ENCODE assay signal across 8 cellular contexts in genomic region chr4:1192091-1192492, GRCh38. TPM values are rescaled to one million over a fixed set of nuclear protein-coding genes. Genes with fewer than 3 reads are reported as not detected.
DNase-seq lines count a peak whose midpoint lies in the region; ATAC-seq and TF ChIP-seq lines count a peak whose summit lies in the region.

No MANE protein-coding gene starts in this region.

- H3K4me1 Mint-ChIP-seq in immature natural killer cell (peaks cover 63 to 80% of the 10 kb centered on the region in 2 donors), endodermal cell (no peaks in the 10 kb centered on the region)

- peak; percentile 81 for DNase-seq in HS-27A (ENCODE audit: low read depth)
- DNase-seq in body of pancreas: peak; percentile 92 to 96 (median 95)
- no peak for DNase-seq in immature natural killer cell
- no peak for DNase-seq in smooth muscle cell (lab: John Stamatoyannopoulos, UW; ENCODE audit: unreplicated experiment)
- DNase-seq in stimulated activated naive CD4-positive, alpha-beta T cell (lab: John Stamatoyannopoulos, UW): no peak
- DNase-seq in NCI-H1105 treated with DMSO at 0.1 percent for 48 hours (lab: John Stamatoyannopoulos, UW): no peak
- no peak for DNase-seq in endodermal cell

- H3K27ac ChIP-seq in body of pancreas: peak overlapping the region; percentile 78 to 92 (median 86)
- H3K27ac ChIP-seq in smooth muscle cell (ENCODE audit: low read depth): peak overlapping the region; percentile 82
- no peak overlapping the region for H3K27ac ChIP-seq in endodermal cell (ENCODE audit: low read depth, low read length)

- intact Hi-C loops in body of pancreas (cut with DNase I): no loop called here

- peak in 1 of 7 experiments; percentile 2 for TF ChIP-seq CTCF in body of pancreas (IDR thresholded peaks at IDR 0.05)
- TF ChIP-seq CTCF in smooth muscle cell (IDR thresholded peaks at IDR 0.05; ENCODE audit: borderline replicate concordance, insufficient read depth, poor library complexity, severe bottlenecking): no peak
- TF ChIP-seq CTCF in endodermal cell (conservative IDR thresholded peaks at IDR 0.05): no peak

- H3K4me3 ChIP-seq in body of pancreas (no peak overlapping the region), smooth muscle cell (no peak overlapping the region), endodermal cell (ENCODE audit: low read length) (no peak overlapping the region)

- TF ChIP-seq POLR2A in body of pancreas (IDR thresholded peaks at IDR 0.05): no peak

- H3K9ac ChIP-seq in smooth muscle cell (ENCODE audit: low read depth) (peak overlapping the region; percentile 49), endodermal cell (ENCODE audit: extremely low read depth, low read length, poor library complexity, severe bottlenecking) (no peak overlapping the region)

- H3K36me3 ChIP-seq in body of pancreas (replicated peaks in 1 of 2; ENCODE audit: insufficient read depth in 1 of 2, low read depth in 2 of 2): no peaks in the 10 kb centered on the region
- H3K36me3 ChIP-seq in smooth muscle cell (ENCODE audit: low read depth): no peaks in the 10 kb centered on the region
- no peaks in the 10 kb centered on the region for H3K36me3 ChIP-seq in endodermal cell (ENCODE audit: control insufficient read depth, insufficient read depth, low read length)

- peak overlapping the region; percentile 60 for H3K4me2 ChIP-seq in smooth muscle cell

- H3K9me3 Mint-ChIP-seq in immature natural killer cell (no peaks in the 10 kb centered on the region), endodermal cell (peaks cover 1% of the 10 kb centered on the region)

- H3K36me3 Mint-ChIP-seq in immature natural killer cell: peaks cover 11 to 29% (median 16%) of the 10 kb centered on the region in 3 donors
- no peaks in the 10 kb centered on the region for H3K36me3 Mint-ChIP-seq in endodermal cell (ENCODE audit: low read depth)

- peaks cover 31% of the 10 kb centered on the region for H3K4me1 ChIP-seq in body of pancreas
- H3K4me1 ChIP-seq in smooth muscle cell (ENCODE audit: low read depth): peaks cover 5% of the 10 kb centered on the region
- no peaks in the 10 kb centered on the region for H3K4me1 ChIP-seq in endodermal cell (ENCODE audit: control insufficient read depth, insufficient read depth, low read length)

- H3K4me3 Mint-ChIP-seq in immature natural killer cell (no peak overlapping the region), endodermal cell (no peak overlapping the region)

- H3K27me3 Mint-ChIP-seq in immature natural killer cell (ENCODE audit: low read depth in 3 of 3): peaks cover 0 to 18% (median 6%) of the 10 kb centered on the region in 3 donors
- peaks cover 7% of the 10 kb centered on the region for H3K27me3 Mint-ChIP-seq in endodermal cell (ENCODE audit: insufficient read depth)

- H3K27me3 ChIP-seq in body of pancreas (no peaks in the 10 kb centered on the region), smooth muscle cell (ENCODE audit: low read depth) (no peaks in the 10 kb centered on the region), endodermal cell (ENCODE audit: control insufficient read depth, insufficient read depth, low read length, poor library complexity, severe bottlenecking) (no peaks in the 10 kb centered on the region)

- H2AFZ ChIP-seq in smooth muscle cell (ENCODE audit: low read depth): no peak overlapping the region

- no peaks in the 10 kb centered on the region for H3K79me2 ChIP-seq in smooth muscle cell (ENCODE audit: low read depth)

- peaks cover 6% of the 10 kb centered on the region for H3F3A ChIP-seq in smooth muscle cell (ENCODE audit: low read depth)

- H3K27ac Mint-ChIP-seq in immature natural killer cell (peak overlapping the region in 5 of 6 donors; percentile 50 to 92 (median 82)), endodermal cell (no peak overlapping the region)

- no peaks in the 10 kb centered on the region for H3K9me3 ChIP-seq in body of pancreas
- H3K9me3 ChIP-seq in smooth muscle cell (replicated peaks; ENCODE audit: low read depth): no peaks in the 10 kb centered on the region
- no peaks in the 10 kb centered on the region for H3K9me3 ChIP-seq in endodermal cell (ENCODE audit: control insufficient read depth, low read length)

- ATAC-seq in body of pancreas: peak; percentile 99
- no peak for ATAC-seq in HG03175 (IDR thresholded peaks at IDR 0.05; ENCODE audit: unreplicated experiment)

- WGBS in body of pancreas, 2 donors: 14 to 19% methylated on average over 4 of the region's 4 CpGs
- WGBS in smooth muscle cell (ENCODE audit: low lambda C conversion rate): 14% methylated on average over 4 of the region's 4 CpGs
- 92 to 100% methylated on average over 2 to 4 of the region's 4 CpGs for WGBS in endodermal cell (ENCODE audit: insufficient coverage in 1 of 2, insufficient read length in 1 of 2), 2 experiments

- no peaks in the 10 kb centered on the region for H4K20me1 ChIP-seq in smooth muscle cell (ENCODE audit: low read depth)

RNA-seq across cellular contexts. Expression of gene SPON2, which starts 19.7 kb away (rescaled TPM):
- 10 to 100 TPM; 25.4 to 33.5 TPM for total RNA-seq in body of pancreas
- 1,000 to 10,000 TPM in 2 of 3 donors, 100 to 1,000 TPM in 1; 603 to 1,685 (median 1,079) TPM for polyA plus RNA-seq in immature natural killer cell
- total RNA-seq in smooth muscle cell: 152 and 171 TPM in 2 replicates
- 388 and 427 TPM in 2 replicates for polyA plus RNA-seq in smooth muscle cell
- total RNA-seq in endodermal cell: 1 to 10 TPM; 1.4 to 2.6 TPM
- polyA plus RNA-seq in endodermal cell (2013, experiment 1 of 2): 8.4 TPM
- polyA plus RNA-seq in endodermal cell (2013, experiment 2 of 2): 5.3 TPM

RNA-seq across cellular contexts. Expression of gene CTBP1, which starts 56.8 kb away (rescaled TPM):
- total RNA-seq in body of pancreas (100 to 1,000 TPM; 148 to 458 TPM), smooth muscle cell (59.1 and 76.9 TPM in 2 replicates), endodermal cell (100 to 1,000 TPM; 181 to 189 TPM)
- polyA plus RNA-seq in immature natural killer cell (100 to 1,000 TPM in 1 of 3 donors, 10 to 100 TPM in 2; 72.1 to 110 (median 77.7) TPM), smooth muscle cell (132 and 135 TPM in 2 replicates)
- polyA plus RNA-seq in endodermal cell (2013, experiment 1 of 2): 145 TPM
- 147 TPM for polyA plus RNA-seq in endodermal cell (2013, experiment 2 of 2)

Comparison
In these comparisons a context has a peak if more than half of its experiments do, and no peak if none do; other contexts are left out.
1. DNase-seq: peak in HS-27A (single experiment) and body of pancreas (4 of 4); none in immature natural killer cell (0 of 3), smooth muscle cell (single experiment), stimulated activated naive CD4-positive, alpha-beta T cell (0 of 6), NCI-H1105 treated with DMSO at 0.1 percent for 48 hours (single experiment) and endodermal cell (single experiment).
2. RNA of gene SPON2, which starts 19.7 kb away (total RNA-seq): 152 to 171 TPM in smooth muscle cell and 25.4 to 33.5 TPM in body of pancreas; 1.4 to 2.6 TPM in endodermal cell; every median in the first group is over 4 times any median in the second.